In genomic region chr11:120304526-120304925, GRCh38 we compare ENCODE assay signal across 18 cellular contexts. TPM values are rescaled to one million over a fixed set of nuclear protein-coding genes. Genes with fewer than 3 reads are reported as not detected.
DNase-seq lines count a peak whose midpoint lies in the region; ATAC-seq, FAIRE-seq and TF ChIP-seq lines count a peak whose summit lies in the region.
"Had no signal": no experiment of that assay in that cellular context is flagged by ENCODE, and none has a peak within 500 bp of the region (broad histone marks: within the 10 kb centered on the region; RNA-seq: fewer than 3 reads in every experiment).

No MANE protein-coding gene starts in this region.

- H3K27me3 Mint-ChIP-seq in chondrocyte (ENCODE audit: low read depth) = peaks cover 2% of the 10 kb centered on the region
- H3K27me3 Mint-ChIP-seq in Caco-2 (ENCODE audit: insufficient read depth, unreplicated experiment) = no peaks in the 10 kb centered on the region

- no peak for TF ChIP-seq EP300 in A549 (IDR thresholded peaks at IDR 0.05)

- no peak for TF ChIP-seq RAD21 in A549 (conservative IDR thresholded peaks at IDR 0.05 in 1 of 2, IDR thresholded peaks at IDR 0.05 in 1 of 2)

- H3K4me3 Mint-ChIP-seq in chondrocyte (ENCODE audit: unreplicated experiment) (no peak overlapping the region), Caco-2 (ENCODE audit: unreplicated experiment) (no peak overlapping the region)
- H3K4me3 Mint-ChIP-seq: activated T-cell treated with anti-CD3 and anti-CD28 coated beads, Interleukin-2, amount 50 U/mL, for 4 hours had no signal

- CTCF ChIA-PET in A549 (lab: Yijun Ruan, JAX) (interaction anchor here (2.0 to 15.7 kb wide), 8 partner anchors 9 to 133 kb away, joined by 5 to 407 read pairs (median 20); partner anchors contain the start of gene POU2F3), Caco-2 (lab: Charles Lee) (interaction anchor here (0.6 to 12.0 kb wide), 8 partner anchors 13 to 948 kb away, joined by 3 to 246 read pairs (median 10); partner anchors contain the start of gene POU2F3)

- peak; percentile 19 to 43 for DNase-seq in A549 (ENCODE audit: low read depth in 1 of 2, low spot score in 1 of 2)
- peak; percentile 25 for DNase-seq in H54 (ENCODE audit: insufficient read length, low spot score)
- DNase-seq in RWPE2 (ENCODE audit: low spot score) = no peak
- peak; percentile 11 for DNase-seq in fibroblast of mammary gland (ENCODE audit: low read depth)
- no peak for DNase-seq in chondrocyte (ENCODE audit: low spot score)
- no peak for DNase-seq in DMS79 treated with DMSO at 0.1 percent for 48 hours (lab: John Stamatoyannopoulos, UW)
- no peak for DNase-seq in NCI-H1048 (lab: John Stamatoyannopoulos, UW)
- DNase-seq in Caco-2 = no peak
- DNase-seq: activated T-cell treated with anti-CD3 and anti-CD28 coated beads, Interleukin-2, amount 50 U/mL, for 4 hours; DMS 273 treated with DMSO at 0.1 percent for 48 hours; Karpas-422; posterior cingulate gyrus; upper lobe of right lung had no signal

- TF ChIP-seq POLR2A in A549 (IDR thresholded peaks at IDR 0.05; ENCODE audit: low read length) = no peak
- TF ChIP-seq POLR2A in H54 (IDR thresholded peaks at IDR 0.05; ENCODE audit: low read depth, low read length) = no peak

- H3K4me1 Mint-ChIP-seq in chondrocyte (ENCODE audit: low read depth) (peaks cover 11% of the 10 kb centered on the region), Caco-2 (ENCODE audit: low read depth, unreplicated experiment) (peaks cover 8% of the 10 kb centered on the region)

- H3K4me3 ChIP-seq in A549 (no peak overlapping the region), RWPE2 (ENCODE audit: severe bottlenecking) (no peak overlapping the region), fibroblast of mammary gland (ENCODE audit: control insufficient read depth, low read depth, low read length) (no peak overlapping the region), Caco-2 (ENCODE audit: low read depth, low read length) (no peak overlapping the region)
- H3K4me3 ChIP-seq: coronary artery, gastroesophageal sphincter, upper lobe of right lung had no signal

- H3K36me3 Mint-ChIP-seq in chondrocyte (ENCODE audit: low read depth) (no peaks in the 10 kb centered on the region), Caco-2 (ENCODE audit: insufficient read depth, unreplicated experiment) (no peaks in the 10 kb centered on the region)

- POLR2A ChIA-PET in A549 (lab: Yijun Ruan, JAX) (no interaction called here), Caco-2 (lab: Charles Lee) (no interaction called here)

- H3K9me3 ChIP-seq in A549 (no peaks in the 10 kb centered on the region), RWPE2 (ENCODE audit: severe bottlenecking) (no peaks in the 10 kb centered on the region), Caco-2 (no peaks in the 10 kb centered on the region)
- H3K9me3 ChIP-seq: gastroesophageal sphincter, upper lobe of right lung had no signal

- FAIRE-seq in A549 (lab: Jason Lieb, UNC) (no peak), H54 (lab: Jason Lieb, UNC) (no peak)
- FAIRE-seq: GM12891, islet of Langerhans had no signal

- H3K27ac Mint-ChIP-seq in chondrocyte (ENCODE audit: unreplicated experiment) (no peak overlapping the region), Caco-2 (ENCODE audit: unreplicated experiment) (no peak overlapping the region)

- H3K27ac ChIP-seq in A549 (no peak overlapping the region), RWPE2 (ENCODE audit: poor library complexity, severe bottlenecking) (peak overlapping the region; percentile 7)
- H3K27ac ChIP-seq: coronary artery, gastroesophageal sphincter, upper lobe of right lung had no signal

- H3K9me3 Mint-ChIP-seq in chondrocyte (ENCODE audit: low read depth) (no peaks in the 10 kb centered on the region), Caco-2 (ENCODE audit: unreplicated experiment) (no peaks in the 10 kb centered on the region)
- H3K9me3 Mint-ChIP-seq: activated T-cell treated with anti-CD3 and anti-CD28 coated beads, Interleukin-2, amount 50 U/mL, for 4 hours had no signal

- H3K4me1 ChIP-seq in A549 = peaks cover 22% of the 10 kb centered on the region
- peaks cover 22% of the 10 kb centered on the region for H3K4me1 ChIP-seq in RWPE2 (ENCODE audit: insufficient read depth, poor library complexity, severe bottlenecking)
- no peaks in the 10 kb centered on the region for H3K4me1 ChIP-seq in Caco-2

- no TSS peak for BruUV-seq in Caco-2 (replicated peaks; lab: Mats Ljungman, UMichigan)

- ATAC-seq in A549 (no peak), RWPE2 (ENCODE audit: low read depth) (peak; percentile 62)
- ATAC-seq: activated CD4-positive, CD25-positive, alpha-beta regulatory T cell treated with anti-CD3 and anti-CD28 coated beads, Interleukin-2, amount 50 U/mL, for 24 hours; activated T-cell treated with anti-CD3 and anti-CD28 coated beads, Interleukin-2, amount 50 U/mL, for 4 hours; gastroesophageal sphincter; upper lobe of right lung had no signal

- H3K36me3 ChIP-seq in RWPE2 (ENCODE audit: low read depth) (no peaks in the 10 kb centered on the region), Caco-2 (ENCODE audit: control insufficient read depth, insufficient read depth, low read length) (no peaks in the 10 kb centered on the region)
- H3K36me3 ChIP-seq: gastroesophageal sphincter, upper lobe of right lung had no signal

- TF ChIP-seq CTCF in A549 (IDR thresholded peaks at IDR 0.05) = no peak
- no peak for TF ChIP-seq CTCF in RWPE2 (IDR thresholded peaks at IDR 0.05; ENCODE audit: poor library complexity, severe bottlenecking)
- no peak for TF ChIP-seq CTCF in fibroblast of mammary gland (conservative IDR thresholded peaks at IDR 0.05; ENCODE audit: control insufficient read depth, insufficient read depth, low read depth, low read length)
- TF ChIP-seq CTCF in chondrocyte (IDR thresholded peaks at IDR 0.05) = no peak
- no peak for TF ChIP-seq CTCF in Caco-2 (IDR thresholded peaks at IDR 0.05; ENCODE audit: insufficient read depth in 1 of 2, low read depth in 1 of 2, low read length in 1 of 2, severe bottlenecking in 1 of 2, unreplicated experiment in 1 of 2)

- peak overlapping the region; percentile 23; the same call in 1 of the 3 replicates for H3K4me2 ChIP-seq in A549

- H3K27me3 ChIP-seq in RWPE2 (ENCODE audit: insufficient read depth, poor library complexity, severe bottlenecking) (no peaks in the 10 kb centered on the region), Caco-2 (replicated peaks; ENCODE audit: control insufficient read depth, insufficient read depth, low read length) (no peaks in the 10 kb centered on the region)
- H3K27me3 ChIP-seq: upper lobe of right lung had no signal

- intact Hi-C loops in Caco-2 (cut with micrococcal nuclease; ENCODE audit: unreplicated experiment) = no loop called here

TF ChIP-seq in A549, 52 proteins besides CTCF, POLR2A, EP300 and RAD21 (continues in another document):
- TF ChIP-seq TP53 (CRISPR knock-in tag; IDR thresholded peaks at IDR 0.05) (no peak), HDAC2 (IDR thresholded peaks at IDR 0.05) (no peak), CBX2 (IDR thresholded peaks at IDR 0.05; ENCODE audit: borderline replicate concordance, low read depth) (no peak), RCOR1 (IDR thresholded peaks at IDR 0.05; ENCODE audit: low read depth, low read length) (no peak), GATA3 (IDR thresholded peaks at IDR 0.05; ENCODE audit: borderline replicate concordance) (no peak), PHF8 (IDR thresholded peaks at IDR 0.05; ENCODE audit: borderline replicate concordance, low read depth) (no peak), REST (IDR thresholded peaks at IDR 0.05) (no peak), SREBF2 (IDR thresholded peaks at IDR 0.05) (no peak)
- TF ChIP-seq, protein P1, sequence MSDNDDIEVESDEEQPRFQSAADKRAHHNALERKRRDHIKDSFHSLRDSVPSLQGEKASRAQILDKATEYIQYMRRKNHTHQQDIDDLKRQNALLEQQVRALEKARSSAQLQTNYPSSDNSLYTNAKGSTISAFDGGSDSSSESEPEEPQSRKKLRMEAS (IDR thresholded peaks at IDR 0.05) = no peak

RNA-seq across cellular contexts. Expression of gene TLCD5, which starts 20.6 kb away (rescaled TPM):
- polyA plus RNA-seq in A549 (2011; rRNA removed) = 12.9 TPM in 2 replicates
- 5.0 and 5.3 TPM in 2 replicates for polyA plus RNA-seq in A549 (2012; cell fraction: cytosol; rRNA removed)
- polyA plus RNA-seq in A549 (2012; cell fraction: nucleus; rRNA removed) = 3.8 and 8.8 TPM in 2 replicates
- 5.8 to 6.1 TPM (median 6.0 TPM) in 3 replicates for polyA plus RNA-seq in A549 (2017; fragmentation: RNase III; extraction: RNeasy Plus Mini Kit Qiagen cat#74134 plus additional on column Dnase treatment)
- polyA minus RNA-seq in A549 (2011; rRNA and poly(A)+ RNA removed) = 9.5 and 10.1 TPM in 2 replicates
- 8.8 to 10.5 TPM (median 9.8 TPM) in 3 replicates for total RNA-seq in chondrocyte
- total RNA-seq in Caco-2 (2022) = 9.8 and 11.8 TPM in 2 replicates

RNA-seq across cellular contexts. Expression of gene ARHGEF12, which starts 31.7 kb away (rescaled TPM):
- polyA plus RNA-seq in A549 (2011; rRNA removed) (27.2 and 31.5 TPM in 2 replicates), A549 (2017; fragmentation: RNase III; extraction: RNeasy Plus Mini Kit Qiagen cat#74134 plus additional on column Dnase treatment) (16.4 to 18.0 TPM (median 16.7 TPM) in 3 replicates)
- 4.0 and 4.9 TPM in 2 replicates for polyA plus RNA-seq in A549 (2012; cell fraction: cytosol; rRNA removed)
- polyA plus RNA-seq in A549 (2012; cell fraction: nucleus; rRNA removed) = 2.7 and 4.8 TPM in 2 replicates
- 48.9 and 49.8 TPM in 2 replicates for polyA minus RNA-seq in A549 (2011; rRNA and poly(A)+ RNA removed)
- total RNA-seq in chondrocyte (71.9 to 93.3 TPM (median 74.2 TPM) in 3 replicates), Caco-2 (2022) (89.2 and 89.3 TPM in 2 replicates)

Comparison
In these comparisons a context has a peak if more than half of its experiments do, and no peak if none do; other contexts are left out.
1. DNase-seq: peak in A549 (2 of 2), H54 (single experiment) and fibroblast of mammary gland (single experiment); none in RWPE2 (single experiment), chondrocyte (single experiment), DMS79 treated with DMSO at 0.1 percent for 48 hours (single experiment), NCI-H1048 (single experiment) and Caco-2 (0 of 2).